In genomic region chr1:64563958-64564565, GRCh38 we compare ENCODE assay signal across 23 cellular contexts.
"Had no signal": no experiment of that assay in that cellular context is flagged by ENCODE, and none has a peak within 500 bp of the region (broad histone marks: within the 10 kb centered on the region; RNA-seq: fewer than 3 reads in every experiment).

No MANE protein-coding gene starts in this region.

- DNase-seq: dorsolateral prefrontal cortex; effector CD4-positive, alpha-beta T cell; erythroblast; left ventricle myocardium superior; midbrain; naive thymus-derived CD4-positive, alpha-beta T cell; right lobe of liver; stimulated activated CD4-positive, alpha-beta T cell treated with anti-CD3 and anti-CD28 coated beads, Interleukin-12 subunit alpha, Interleukin-12 subunit beta, amount 100 ng/mL, for 4 hours; stimulated activated CD4-positive, alpha-beta T cell treated with anti-CD3 and anti-CD28 coated beads, Interleukin-1b, Interleukin-23, amount 100 ng/mL, for 48 hours; stimulated activated CD4-positive, alpha-beta T cell treated with anti-CD3 and anti-CD28 coated beads, Interleukin-4, amount 100 ng/mL, for 1 hour; stimulated activated CD8-positive, alpha-beta memory T cell treated with anti-CD3 and anti-CD28 coated beads, Interleukin-4, amount 100 ng/mL, for 48 hours; stimulated activated naive CD4-positive, alpha-beta T cell; stimulated activated naive CD8-positive, alpha-beta T cell treated with anti-CD3 and anti-CD28 coated beads, Interleukin-15, amount 100 ng/mL, for 72 hours; transverse colon; upper lobe of right lung; uterus had no signal

- H3K4me3 ChIP-seq: dorsolateral prefrontal cortex, lung, right lobe of liver, smooth muscle cell, suprapubic skin, transverse colon, upper lobe of right lung, uterus had no signal

- H3K4me1 Mint-ChIP-seq: memory B cell; stimulated activated naive CD8-positive, alpha-beta T cell treated with anti-CD3 and anti-CD28 coated beads, Interleukin-15, amount 100 ng/mL, for 72 hours had no signal

- H3K9me3 ChIP-seq: neutrophil, right lobe of liver, suprapubic skin, transverse colon, upper lobe of right lung had no signal

- ATAC-seq: left ventricle myocardium superior; naive thymus-derived CD4-positive, alpha-beta T cell; right lobe of liver; stimulated activated naive CD8-positive, alpha-beta T cell treated with anti-CD3 and anti-CD28 coated beads, Interleukin-15, amount 100 ng/mL, for 72 hours; upper lobe of right lung had no signal

- H3K36me3 ChIP-seq: neutrophil, right lobe of liver, transverse colon, upper lobe of right lung, uterus had no signal

- H3K9ac ChIP-seq: parathyroid adenoma had no signal

- H3K4me1 ChIP-seq: right lobe of liver, uterus had no signal

- H3K27me3 Mint-ChIP-seq: progenitor cell of endocrine pancreas; stimulated activated naive CD8-positive, alpha-beta T cell treated with anti-CD3 and anti-CD28 coated beads, Interleukin-15, amount 100 ng/mL, for 72 hours had no signal

- H3K9me3 Mint-ChIP-seq: stimulated activated naive CD8-positive, alpha-beta T cell treated with anti-CD3 and anti-CD28 coated beads, Interleukin-15, amount 100 ng/mL, for 72 hours had no signal

- H3K36me3 Mint-ChIP-seq: memory B cell had no signal

- H3K27ac Mint-ChIP-seq: memory B cell; naive thymus-derived CD4-positive, alpha-beta T cell; progenitor cell of endocrine pancreas; stimulated activated naive CD8-positive, alpha-beta T cell treated with anti-CD3 and anti-CD28 coated beads, Interleukin-15, amount 100 ng/mL, for 72 hours had no signal

- H3K4me3 Mint-ChIP-seq: memory B cell; naive thymus-derived CD4-positive, alpha-beta T cell; stimulated activated naive CD8-positive, alpha-beta T cell treated with anti-CD3 and anti-CD28 coated beads, Interleukin-15, amount 100 ng/mL, for 72 hours had no signal

- H3K27me3 ChIP-seq: neutrophil, right lobe of liver, suprapubic skin, transverse colon, upper lobe of right lung, uterus had no signal

- H3K27ac ChIP-seq: dorsolateral prefrontal cortex, neutrophil, parathyroid adenoma, right lobe of liver, suprapubic skin, transverse colon, upper lobe of right lung, uterus had no signal
